8 cellular contexts compared by ENCODE assay signal in the genomic region with DNA sequence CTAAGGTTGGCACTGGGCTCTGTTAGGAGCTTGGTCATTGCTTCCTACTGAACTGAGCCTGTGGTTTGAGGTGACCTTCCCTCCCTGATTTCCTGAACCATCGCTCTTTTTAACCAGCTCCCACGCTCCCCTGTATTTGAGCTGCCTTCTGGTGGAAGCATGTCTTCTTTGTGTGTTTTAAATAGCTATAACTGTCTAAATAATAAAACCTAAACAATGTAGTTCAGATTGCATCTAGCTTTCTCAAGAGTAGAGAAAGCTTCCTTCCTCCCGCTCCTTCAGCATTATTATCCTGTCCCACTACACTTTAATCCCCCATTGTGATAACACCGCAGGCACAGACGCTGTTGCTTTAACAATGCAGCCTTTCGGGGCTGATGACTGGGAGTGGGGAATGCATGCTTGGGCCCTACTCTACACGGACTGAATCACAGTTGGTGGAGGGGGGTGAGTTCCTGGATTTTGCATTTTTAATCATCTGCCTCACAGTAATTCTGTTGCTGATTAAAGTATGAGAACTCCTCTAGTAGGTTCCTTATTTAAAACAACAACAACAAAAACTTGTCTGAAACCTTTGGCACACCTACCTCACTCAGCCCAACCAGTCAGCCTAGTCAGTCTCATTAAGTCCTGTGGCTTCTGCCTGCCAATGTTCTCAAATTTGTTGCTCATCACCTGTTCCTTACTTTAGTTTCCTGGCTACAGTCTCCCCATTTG. TPM values are rescaled to one million over a fixed set of nuclear protein-coding genes. Genes with fewer than 3 reads are reported as not detected.
DNase-seq lines count a peak whose midpoint lies in the region; ATAC-seq and TF ChIP-seq lines count a peak whose summit lies in the region.

No MANE protein-coding gene starts in this region.

- no peak overlapping the region for H3K4me3 ChIP-seq in BLaER1 treated with 17β-estradiol and CSF1 and Interleukin-3, amounts not matched to agents 10 nM and 100 nM
- H3K4me3 ChIP-seq in choroid plexus epithelial cell (ENCODE audit: low read depth, low read length) (no peak overlapping the region), mucosa of descending colon (no peak overlapping the region)

- peaks cover 11 to 63% (median 23%) of the 10 kb centered on the region in 10 experiments; a peak in 17 of 20 replicates for H3K4me1 ChIP-seq in BLaER1 treated with 17β-estradiol and CSF1 and Interleukin-3, amounts not matched to agents 10 nM and 100 nM
- H3K4me1 ChIP-seq in mucosa of descending colon (ENCODE audit: low read depth) = no peaks in the 10 kb centered on the region

- DNase-seq in NCI-H2227 (lab: John Stamatoyannopoulos, UW; ENCODE audit: unreplicated experiment) (peak; percentile 53), choroid plexus epithelial cell (ENCODE audit: low read depth) (peak; percentile 45), mucosa of descending colon (no peak), NCI-H1417 treated with DMSO at 0.1 percent for 48 hours (lab: John Stamatoyannopoulos, UW) (no peak), NCI-H1436 (lab: John Stamatoyannopoulos, UW) (no peak), NCI-H1105 (lab: John Stamatoyannopoulos, UW) (no peak)

- H3K27ac ChIP-seq in BLaER1 treated with 17β-estradiol and CSF1 and Interleukin-3, amounts not matched to agents 10 nM and 100 nM = no peak overlapping the region

- no peak overlapping the region for H3K9ac ChIP-seq in BLaER1 treated with 17β-estradiol and CSF1 and Interleukin-3, amounts not matched to agents 10 nM and 100 nM

- peaks cover 9 to 91% (median 34%) of the 10 kb centered on the region in 11 experiments; a peak in 21 of 22 replicates for H4K20me1 ChIP-seq in BLaER1 treated with 17β-estradiol and CSF1 and Interleukin-3, amounts not matched to agents 10 nM and 100 nM

- intact Hi-C loops in mucosa of descending colon (cut with DNase I, micrococcal nuclease) = no loop called here

- peaks cover 0 to 37% (median 4%) of the 10 kb centered on the region in 11 experiments; a peak in 7 of 22 replicates for H3K36me3 ChIP-seq in BLaER1 treated with 17β-estradiol and CSF1 and Interleukin-3, amounts not matched to agents 10 nM and 100 nM
- no peaks in the 10 kb centered on the region for H3K36me3 ChIP-seq in mucosa of descending colon (ENCODE audit: low read depth)

- ATAC-seq in mucosa of descending colon = peak; percentile 42
- ATAC-seq in GM19467 (IDR thresholded peaks at IDR 0.05; ENCODE audit: unreplicated experiment) = no peak

- H3K27me3 ChIP-seq in BLaER1 treated with 17β-estradiol and CSF1 and Interleukin-3, amounts not matched to agents 10 nM and 100 nM = no peaks in the 10 kb centered on the region

- peak overlapping the region in 9 of 11 experiments; percentile 2 to 55 (median 33); a peak in 11 of 22 replicates for H3K4me2 ChIP-seq in BLaER1 treated with 17β-estradiol and CSF1 and Interleukin-3, amounts not matched to agents 10 nM and 100 nM

- TF ChIP-seq CTCF in choroid plexus epithelial cell (conservative IDR thresholded peaks at IDR 0.05; ENCODE audit: low read depth, low read length) = no peak
- TF ChIP-seq CTCF in mucosa of descending colon (IDR thresholded peaks at IDR 0.05) = no peak

- H3K9me3 ChIP-seq in BLaER1 treated with 17β-estradiol and CSF1 and Interleukin-3, amounts not matched to agents 10 nM and 100 nM (replicated peaks in 1 of 11) = peaks cover 0 to 9% (median 0%) of the 10 kb centered on the region in 11 experiments; a peak in 4 of 22 replicates
- no peaks in the 10 kb centered on the region for H3K9me3 ChIP-seq in mucosa of descending colon

RNA-seq across cellular contexts. Expression of gene SMS, which starts 6.6 kb away (rescaled TPM):
- total RNA-seq in mucosa of descending colon = 10 to 100 TPM; 42.4 to 71.1 (median 56.1) TPM

Comparison
In these comparisons a context has a peak if more than half of its experiments do, and no peak if none do; other contexts are left out.
1. DNase-seq: peak in NCI-H2227 (single experiment) and choroid plexus epithelial cell (single experiment); none in mucosa of descending colon (0 of 3), NCI-H1417 treated with DMSO at 0.1 percent for 48 hours (single experiment), NCI-H1436 (single experiment) and NCI-H1105 (single experiment).